ENCODE assay signal across 8 cellular contexts in the genomic region with DNA sequence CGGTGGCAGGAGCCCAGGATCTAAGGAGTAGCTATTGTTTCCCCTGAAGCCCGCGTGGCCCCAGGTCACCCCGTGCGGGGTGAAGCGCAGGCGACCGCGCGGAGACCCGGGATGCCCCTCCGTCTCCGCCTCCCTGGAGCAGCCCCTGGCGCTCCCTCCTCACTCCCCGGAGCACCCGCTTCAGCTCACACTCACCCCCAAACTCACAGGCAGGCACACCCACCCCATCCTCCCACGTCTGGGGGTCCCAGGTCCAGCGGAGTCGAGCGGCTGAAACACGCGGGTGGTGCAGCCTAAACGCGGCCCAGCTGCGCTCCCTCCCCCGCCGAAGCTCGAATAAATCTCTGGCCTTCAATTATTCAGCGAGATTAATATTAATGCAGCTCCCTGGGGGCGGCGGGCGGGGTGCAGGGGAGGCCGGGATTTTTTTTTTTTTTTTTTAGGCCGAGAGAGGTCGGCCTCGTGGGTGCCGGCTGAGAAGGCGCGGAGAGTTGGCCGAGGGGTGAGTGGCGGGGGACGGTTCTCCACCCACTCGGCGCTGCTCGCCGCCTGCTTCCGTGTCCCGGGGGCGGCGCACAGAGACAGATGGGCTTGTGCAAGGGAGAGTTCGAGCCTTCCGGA. TPM values are rescaled to one million over a fixed set of nuclear protein-coding genes. Genes with fewer than 3 reads are reported as not detected.
DNase-seq lines count a peak whose midpoint lies in the region; ATAC-seq, FAIRE-seq and TF ChIP-seq lines count a peak whose summit lies in the region.

No MANE protein-coding gene starts in this region.

- H4K91ac ChIP-seq in H1 (replicated peaks; ENCODE audit: insufficient read length, low read length), result peak overlapping the region; percentile 60

- peaks cover 0 to 4% of the 10 kb centered on the region in 2 experiments for H4K20me1 ChIP-seq in H1 (replicated peaks in 1 of 2; ENCODE audit: control insufficient read depth in 1 of 2, insufficient read depth in 2 of 2, low read length in 2 of 2)
- peaks cover 2% of the 10 kb centered on the region for H4K20me1 ChIP-seq in osteoblast (ENCODE audit: insufficient read depth, low read length)

- TF ChIP-seq POLR2A in H1 (IDR thresholded peaks at IDR 0.05; ENCODE audit: control extremely low read depth in 1 of 2, low read depth in 2 of 2, low read length in 2 of 2), result no peak

- FAIRE-seq in H1 (lab: Jason Lieb, UNC), result no peak

- POLR2A ChIA-PET in H1 (lab: Charles Lee; ENCODE audit: partially characterized antibody), result interaction anchor here (0.7 kb wide), 1 partner anchor 58 kb away, joined by 3 read pairs; no protein-coding TSS in a partner anchor

- peak overlapping the region; percentile 1; the same call in 1 of the 2 replicates for H4K8ac ChIP-seq in H1 (ENCODE audit: extremely low read depth, insufficient read depth, low read length)

- H3K27me3 ChIP-seq in CD4-positive, CD25-positive, alpha-beta regulatory T cell (ENCODE audit: control insufficient read depth, insufficient read depth, low read length), result peaks cover 61% of the 10 kb centered on the region
- H3K27me3 ChIP-seq in H1 (replicated peaks in 1 of 4; ENCODE audit: control insufficient read depth in 3 of 4, extremely low read depth in 1 of 4, insufficient read depth in 3 of 4, low read length in 3 of 4) (peaks cover 31 to 82% (median 70%) of the 10 kb centered on the region in 4 experiments), osteoblast (ENCODE audit: insufficient read depth, low read length) (peaks cover 80% of the 10 kb centered on the region)

- no peaks in the 10 kb centered on the region for H3K9me3 ChIP-seq in CD4-positive, CD25-positive, alpha-beta regulatory T cell (ENCODE audit: control insufficient read depth in 2 of 2, low read length in 2 of 2)
- H3K9me3 ChIP-seq in H1 (ENCODE audit: insufficient read depth in 2 of 2, low read depth in 1 of 2, low read length in 1 of 2) (no peaks in the 10 kb centered on the region), osteoblast (ENCODE audit: low read depth, low read length) (no peaks in the 10 kb centered on the region)

- TF ChIP-seq CTCF in H1 (IDR thresholded peaks at IDR 0.05; ENCODE audit: control extremely low read depth in 1 of 3, insufficient read depth in 1 of 3, low read depth in 1 of 3, low read length in 3 of 3), result no peak
- no peak for TF ChIP-seq CTCF in osteoblast (IDR thresholded peaks at IDR 0.05; ENCODE audit: extremely low read depth, low read depth, low read length)

- no peak for TF ChIP-seq RAD21 in H1 (IDR thresholded peaks at IDR 0.05 in 1 of 2, conservative IDR thresholded peaks at IDR 0.05 in 1 of 2; ENCODE audit: low read depth in 2 of 2, low read length in 2 of 2)

- H3K4me3 ChIP-seq in CD4-positive, CD25-positive, alpha-beta regulatory T cell (ENCODE audit: low read depth, low read length), result no peak overlapping the region
- H3K4me3 ChIP-seq in H1 (ENCODE audit: extremely low read depth in 1 of 4, insufficient read depth in 2 of 4, low read depth in 3 of 4, low read length in 4 of 4), result peak overlapping the region; percentile 65 to 94 (median 71)
- H3K4me3 ChIP-seq in osteoblast (ENCODE audit: insufficient read depth, low read length), result peak overlapping the region; percentile 69

- H3K4me1 ChIP-seq in CD4-positive, CD25-positive, alpha-beta regulatory T cell (ENCODE audit: control insufficient read depth, insufficient read depth, low read length, poor library complexity, severe bottlenecking), result peaks cover 14% of the 10 kb centered on the region
- H3K4me1 ChIP-seq in H1 (replicated peaks in 1 of 4; ENCODE audit: control insufficient read depth in 3 of 4, insufficient read depth in 4 of 4, low read length in 3 of 4), result peaks cover 0 to 8% (median 4%) of the 10 kb centered on the region in 4 experiments; a peak in 5 of 7 replicates
- H3K4me1 ChIP-seq in osteoblast (ENCODE audit: insufficient read depth, low read length), result peaks cover 18% of the 10 kb centered on the region

- 0 out of 2 replicates have a peak overlapping the region, but pooled peaks have one; percentile 61 for H2BK15ac ChIP-seq in H1 (ENCODE audit: low read length)

- H3K27ac ChIP-seq in CD4-positive, CD25-positive, alpha-beta regulatory T cell (ENCODE audit: insufficient read depth, low read length, poor library complexity, severe bottlenecking), result no peak overlapping the region
- H3K27ac ChIP-seq in H1 (ENCODE audit: low read depth, low read length) (no peak overlapping the region), osteoblast (ENCODE audit: low read depth, low read length) (no peak overlapping the region)

- H3K18ac ChIP-seq in H1 (ENCODE audit: extremely low read depth, low read length), result peak overlapping the region; percentile 90

- peak overlapping the region in 3 of 4 donors; percentile 27 to 78 (median 46) for H3K4me3 Mint-ChIP-seq in CD4-positive, CD25-positive, alpha-beta regulatory T cell

- peak overlapping the region in 2 of 4 experiments; percentile 14 to 45; a peak in 2 of 7 replicates for H3K9ac ChIP-seq in H1 (replicated peaks in 1 of 4; ENCODE audit: extremely low read depth in 1 of 4, low read depth in 3 of 4, low read length in 3 of 4)

- H3K4me1 Mint-ChIP-seq in CD4-positive, CD25-positive, alpha-beta regulatory T cell, result peaks cover 0 to 11% (median 6%) of the 10 kb centered on the region in 4 donors

- no peak for DNase-seq in CD4-positive, CD25-positive, alpha-beta regulatory T cell
- DNase-seq in NCI-H524 (lab: John Stamatoyannopoulos, UW) (peak; percentile 19 to 67), H1 (ENCODE audit: low read depth in 1 of 2, low spot score in 2 of 2) (no peak), osteoblast (ENCODE audit: insufficient read length, low spot score, missing footprints) (peak; percentile 76), H4 (ENCODE audit: low spot score) (no peak), DMS153 (lab: John Stamatoyannopoulos, UW) (no peak)

- H3K56ac ChIP-seq in H1 (replicated peaks; ENCODE audit: insufficient read length, low read depth, low read length), result peak overlapping the region; percentile 48

- peaks cover 87% of the 10 kb centered on the region for H3K27me3 Mint-ChIP-seq in CD4-positive, CD25-positive, alpha-beta regulatory T cell

- 2% methylated on average over 24 of the region's 52 CpGs; no CpG with 5 or more reads in 1 of the 2 experiments for WGBS in H1 (ENCODE audit: extremely low coverage in 1 of 2, insufficient coverage in 1 of 2, insufficient read length in 1 of 2, insufficient replicate concordance in 2 of 2, low coverage in 1 of 2, low lambda C conversion rate in 2 of 2, missing lambda C conversion rate in 1 of 2), 2 experiments

- no peak for ATAC-seq in CD4-positive, CD25-positive, alpha-beta regulatory T cell (ENCODE audit: low read depth in 2 of 2)
- ATAC-seq in HG03175 (IDR thresholded peaks at IDR 0.05; ENCODE audit: unreplicated experiment) (no peak), HG02852 (IDR thresholded peaks at IDR 0.05; ENCODE audit: unreplicated experiment) (no peak)

- H3K14ac ChIP-seq in H1 (ENCODE audit: insufficient read length), result no peak overlapping the region

- no peaks in the 10 kb centered on the region for H3K36me3 ChIP-seq in CD4-positive, CD25-positive, alpha-beta regulatory T cell (ENCODE audit: control insufficient read depth, insufficient read depth, low read length)
- no peaks in the 10 kb centered on the region for H3K36me3 ChIP-seq in H1 (ENCODE audit: control insufficient read depth in 2 of 4, insufficient read depth in 4 of 4, low read length in 3 of 4)
- no peaks in the 10 kb centered on the region for H3K36me3 ChIP-seq in osteoblast (ENCODE audit: insufficient read depth, low read length)

- H2BK20ac ChIP-seq in H1 (ENCODE audit: low read length), result no peak overlapping the region

- no peak overlapping the region for H2BK5ac ChIP-seq in H1 (ENCODE audit: low read depth, low read length)

- peak overlapping the region; percentile 92 to 98 for H3K4me2 ChIP-seq in H1 (ENCODE audit: insufficient read depth in 1 of 2, low read depth in 2 of 2, low read length in 2 of 2)
- H3K4me2 ChIP-seq in osteoblast (ENCODE audit: insufficient read depth, low read length), result peak overlapping the region; percentile 68

- no peak overlapping the region for H2AK5ac ChIP-seq in H1 (ENCODE audit: low read depth, low read length)

- CTCF ChIA-PET in H1 (lab: Charles Lee; ENCODE audit: partially characterized antibody), result interaction anchor here (1.3 to 2.5 kb wide), 4 partner anchors 10 to 841 kb away, joined by 3 to 5 read pairs (median 4); no protein-coding TSS in a partner anchor

- H2BK12ac ChIP-seq in H1 (ENCODE audit: low read depth, low read length), result 0 out of 2 replicates have a peak overlapping the region, but pooled peaks have one; percentile 50

- peaks cover 0 to 2% (median 0%) of the 10 kb centered on the region in 7 donors for H3K9me3 Mint-ChIP-seq in CD4-positive, CD25-positive, alpha-beta regulatory T cell

- peak overlapping the region; percentile 23 for H4K5ac ChIP-seq in H1 (ENCODE audit: insufficient read length, low read depth, low read length)

- H3K4ac ChIP-seq in H1 (replicated peaks; ENCODE audit: insufficient read length, low read depth, low read length), result no peak overlapping the region

- H2BK120ac ChIP-seq in H1 (replicated peaks; ENCODE audit: low read depth, low read length), result no peak overlapping the region

- H3K23ac ChIP-seq in H1 (ENCODE audit: insufficient read length), result no peak overlapping the region

- peaks cover 19% of the 10 kb centered on the region; the same call in 1 of the 2 replicates for H3K23me2 ChIP-seq in H1 (ENCODE audit: low read depth, low read length)

- H3K79me2 ChIP-seq in H1 (ENCODE audit: control insufficient read depth in 1 of 2, insufficient read depth in 2 of 2, low read length in 2 of 2), result no peaks in the 10 kb centered on the region
- H3K79me2 ChIP-seq in osteoblast (ENCODE audit: insufficient read depth, low read length), result no peaks in the 10 kb centered on the region

- H3K36me3 Mint-ChIP-seq in CD4-positive, CD25-positive, alpha-beta regulatory T cell, result no peaks in the 10 kb centered on the region

- H3K27ac Mint-ChIP-seq in CD4-positive, CD25-positive, alpha-beta regulatory T cell, result no peak overlapping the region

- H3K79me1 ChIP-seq in H1 (ENCODE audit: low read depth, low read length), result no peaks in the 10 kb centered on the region

- peak overlapping the region; percentile 89 for H2AFZ ChIP-seq in H1 (ENCODE audit: low read length)
- no peak overlapping the region for H2AFZ ChIP-seq in osteoblast (ENCODE audit: low read length)

- TF ChIP-seq EP300 in H1 (IDR thresholded peaks at IDR 0.05; ENCODE audit: borderline replicate concordance in 1 of 2, low read depth in 2 of 2, low read length in 2 of 2), result no peak

RNA-seq across cellular contexts. Expression of a gene that starts 0.5 kb away (rescaled TPM):
- total RNA-seq in CD4-positive, CD25-positive, alpha-beta regulatory T cell, result not detected
- polyA plus RNA-seq in CD4-positive, CD25-positive, alpha-beta regulatory T cell, result under 1 TPM in 2 of 4 donors, not detected in 2; 0.08 to 0.23 TPM
- 1.2 and 1.4 TPM in 2 replicates for total RNA-seq in H1 (2021; fragmentation: NEBNext Ultra II Directional; extraction: Animal tissue kit (Norgen Biotek cat#: 25700))
- polyA plus RNA-seq in H1 (2011; rRNA removed), result 0.28 and 0.57 TPM in 2 replicates
- polyA plus RNA-seq in H1 (2011; cell fraction: cytosol; rRNA removed), result 0.57 TPM
- polyA plus RNA-seq in H1 (2011; cell fraction: nucleus; rRNA removed), result 0.88 TPM
- polyA plus RNA-seq in H1 (2012, experiment 1 of 2), result 0.84 to 1.3 TPM (median 1.1 TPM) in 4 replicates
- polyA plus RNA-seq in H1 (2012, experiment 2 of 2), result 0.16 TPM
- 0.47 TPM for polyA plus RNA-seq in H1 (2013, experiment 1 of 2)
- 0.31 TPM for polyA plus RNA-seq in H1 (2013, experiment 2 of 2)
- 8.1 and 14.3 TPM in 2 replicates for polyA minus RNA-seq in H1 (2011; rRNA and poly(A)+ RNA removed)
- polyA minus RNA-seq in H1 (2011; cell fraction: cytosol; rRNA and poly(A)+ RNA removed), result 1.1 TPM
- polyA minus RNA-seq in H1 (2011; cell fraction: nucleus; rRNA and poly(A)+ RNA removed), result 4.4 TPM
- 0.72 and 1.5 TPM in 2 replicates for total RNA-seq in osteoblast
- total RNA-seq in H4 (2014; rRNA removed; shearing (Covaris generic)), result 0.84 and 1.7 TPM in 2 replicates

Comparison
In these comparisons a context has a peak if more than half of its experiments do, and no peak if none do; other contexts are left out.
1. DNase-seq: peak in NCI-H524 (2 of 2) and osteoblast (single experiment); none in CD4-positive, CD25-positive, alpha-beta regulatory T cell (0 of 3), H1 (0 of 2), H4 (single experiment) and DMS153 (single experiment).